ENCODE assay signal across 15 cellular contexts in the genomic region with DNA sequence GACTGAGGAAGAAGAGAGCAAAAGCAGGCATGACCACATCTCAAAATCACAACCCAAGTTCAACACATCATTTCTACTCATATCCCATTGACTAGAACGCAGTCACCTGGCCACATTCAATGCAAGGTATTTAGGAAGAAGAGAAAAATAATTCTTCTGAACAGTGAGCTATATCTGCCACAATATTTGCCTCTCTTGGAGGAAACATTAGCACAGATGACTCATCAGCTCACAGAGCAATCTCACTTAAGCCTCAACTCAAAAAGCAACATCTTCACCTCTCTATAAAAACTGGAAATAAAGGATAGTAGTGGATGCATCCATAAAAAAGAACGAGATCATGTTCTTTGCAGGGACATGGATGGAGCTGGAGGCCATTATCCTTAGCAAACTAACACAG.
"Had no signal": no experiment of that assay in that cellular context is flagged by ENCODE, and none has a peak within 500 bp of the region (broad histone marks: within the 10 kb centered on the region; RNA-seq: fewer than 3 reads in every experiment).

No MANE protein-coding gene starts in this region.

- H3K27ac ChIP-seq: coronary artery, esophagus squamous epithelium, foreskin keratinocyte, neutrophil, suprapubic skin had no signal

- H3K27me3 ChIP-seq: esophagus squamous epithelium, foreskin keratinocyte, neutrophil, suprapubic skin had no signal

- H3K4me3 ChIP-seq: coronary artery, esophagus squamous epithelium, suprapubic skin had no signal

- DNase-seq: activated CD4-positive, alpha-beta T cell treated with anti-CD3 and anti-CD28 coated beads, Interleukin-2, amount 50 U/mL, for 4 hours; activated naive CD4-positive, alpha-beta T cell treated with anti-CD3 and anti-CD28 coated beads for 36 hours; activated naive CD8-positive, alpha-beta T cell treated with anti-CD3 and anti-CD28 coated beads, Interleukin-2, amount 50 U/mL, for 24 hours; activated T-cell treated with anti-CD3 and anti-CD28 coated beads for 4 hours; effector CD4-positive, alpha-beta T cell; esophagus squamous epithelium; foreskin keratinocyte; glutamatergic neuron; mesendoderm; natural killer cell; stimulated activated CD4-positive, alpha-beta T cell treated with anti-CD3 and anti-CD28 coated beads, Interleukin-4, amount 100 ng/mL, for 24 hours; stimulated activated naive CD4-positive, alpha-beta T cell had no signal

- H3K9me3 ChIP-seq: esophagus squamous epithelium, neutrophil had no signal

- H3K4me1 ChIP-seq: esophagus squamous epithelium, foreskin keratinocyte, suprapubic skin had no signal

- H3K36me3 ChIP-seq: esophagus squamous epithelium, neutrophil, suprapubic skin had no signal
